ENCODE assay signal across 8 cellular contexts in the genomic region with DNA sequence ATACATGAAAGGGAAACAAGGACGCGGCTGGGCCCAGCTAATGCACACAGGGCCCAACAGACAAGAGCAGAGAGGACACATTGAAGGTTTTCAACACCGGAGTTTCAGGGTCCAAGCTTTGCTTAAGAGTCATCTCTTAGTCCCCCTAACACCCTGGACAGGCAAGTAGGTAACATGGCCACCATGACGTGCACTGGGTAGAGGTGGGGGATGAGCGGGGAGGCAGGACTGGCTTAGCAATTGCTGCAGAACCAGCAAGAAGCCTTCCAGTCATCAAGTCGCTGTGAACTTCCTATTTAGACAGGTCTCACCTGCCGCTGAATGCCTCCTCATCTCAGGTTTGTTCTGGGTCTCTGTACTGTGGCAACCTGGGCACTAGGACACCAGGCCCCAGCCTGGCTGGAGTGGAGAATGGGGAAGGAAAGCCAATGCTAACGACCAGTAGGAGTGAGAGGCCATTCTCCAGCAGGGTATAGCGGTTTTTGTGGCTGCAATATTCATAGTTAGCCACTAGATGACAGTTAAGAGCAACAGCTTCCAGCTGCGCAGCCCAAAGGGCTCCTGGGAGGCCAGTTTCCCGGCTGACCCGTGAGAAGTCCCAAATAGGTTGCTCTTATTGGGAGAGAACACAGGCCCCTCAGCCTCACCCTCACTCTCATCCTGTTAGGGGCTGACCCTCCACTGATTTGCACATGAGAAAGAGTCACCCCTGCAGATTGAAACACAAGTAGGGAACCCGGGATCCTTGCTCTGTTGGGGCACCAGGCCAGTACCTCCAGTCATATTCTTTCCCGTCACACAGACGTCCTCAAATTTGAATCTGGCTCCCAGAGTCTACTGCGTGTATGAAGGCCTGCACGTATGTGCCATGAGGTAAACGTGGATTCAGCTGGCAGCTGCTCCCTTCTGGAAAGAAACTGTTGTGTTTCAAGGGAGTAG. TPM values are rescaled to one million over a fixed set of nuclear protein-coding genes. Genes with fewer than 3 reads are reported as not detected.
DNase-seq lines count a peak whose midpoint lies in the region; ATAC-seq and TF ChIP-seq lines count a peak whose summit lies in the region.

No MANE protein-coding gene starts in this region.

- TF ChIP-seq CTCF in PC-9 (conservative IDR thresholded peaks at IDR 0.05): peak; percentile 76

- ATAC-seq in GM19467 (IDR thresholded peaks at IDR 0.05; ENCODE audit: unreplicated experiment) (peak; percentile 70), HG03565 (IDR thresholded peaks at IDR 0.05; ENCODE audit: unreplicated experiment) (peak; percentile 80), right cardiac atrium (peak; percentile 88)

- H3K27ac ChIP-seq in PC-9 (peak overlapping the region; percentile 91), right cardiac atrium (ENCODE audit: low read length) (peak overlapping the region; percentile 21)

- H3F3A ChIP-seq in PC-9 (ENCODE audit: insufficient read depth, low read depth): peaks cover 53% of the 10 kb centered on the region

- peak overlapping the region; percentile 76 for H3K4me2 ChIP-seq in PC-9

- H4K20me1 ChIP-seq in PC-9 (ENCODE audit: insufficient read depth): no peaks in the 10 kb centered on the region

- intact Hi-C loops in PC-9 (cut with micrococcal nuclease; ENCODE audit: unreplicated experiment): loop anchor here (1.0 to 2.0 kb wide), 5 partner anchors 47 to 269 kb away; partner anchors contain the start of gene SUCO
- intact Hi-C loops in right cardiac atrium (cut with DNase I): loop anchor here in 3 of 4 donors (5.0 to 10.0 kb wide), 4 partner anchors 82 to 275 kb away; partner anchors contain the start of gene SUCO (in 2 of the 3)

- DNase-seq in DMS153 (lab: John Stamatoyannopoulos, UW): peak; percentile 24
- DNase-seq in DMS153 treated with DMSO at 0.1 percent for 48 hours (lab: John Stamatoyannopoulos, UW; ENCODE audit: unreplicated experiment): no peak
- peak; percentile 42 to 52 for DNase-seq in PC-9
- peak; percentile 15 for DNase-seq in amniotic stem cell (lab: John Stamatoyannopoulos, UW)
- DNase-seq in right cardiac atrium: peak; percentile 58 to 78 (median 71)
- DNase-seq in renal cortical epithelial cell (ENCODE audit: low read depth): peak; percentile 56

- TSS peak; percentile 22 for BruUV-seq in PC-9 (replicated peaks; lab: Mats Ljungman, UMichigan)

- no peaks in the 10 kb centered on the region for H3K9me2 ChIP-seq in PC-9 (ENCODE audit: insufficient read depth)

- CTCF ChIA-PET in PC-9 (lab: Charles Lee): interaction anchor here (1.0 to 1.2 kb wide), 2 partner anchors 83 to 127 kb away, joined by 3 to 4 read pairs; partner anchors contain the start of gene SUCO

- H3K4me1 ChIP-seq in PC-9 (replicated peaks; ENCODE audit: insufficient read depth): peaks cover 67% of the 10 kb centered on the region
- H3K4me1 ChIP-seq in right cardiac atrium (ENCODE audit: control insufficient read depth, insufficient read depth, low read length): peaks cover 3% of the 10 kb centered on the region

- H2AFZ ChIP-seq in PC-9: 0 out of 2 replicates have a peak overlapping the region, but pooled peaks have one; percentile 9

- 38% methylated on average over 18 of the region's 18 CpGs for WGBS in right cardiac atrium

- no peaks in the 10 kb centered on the region for H3K36me3 ChIP-seq in PC-9 (ENCODE audit: low read depth)

- H3K4me3 ChIP-seq in PC-9 (peak overlapping the region; percentile 38; the same call in 1 of the 2 replicates), right cardiac atrium (ENCODE audit: low read length) (peak overlapping the region; percentile 16)

- POLR2A ChIA-PET in PC-9 (lab: Charles Lee; ENCODE audit: unreplicated experiment): interaction anchor here (0.5 to 1.0 kb wide), 3 partner anchors 50 to 302 kb away, joined by 4 to 7 read pairs (median 5); partner anchors contain the start of gene SUCO

- no peaks in the 10 kb centered on the region for H3K9me3 ChIP-seq in PC-9 (ENCODE audit: insufficient read depth, low read depth)
- H3K9me3 ChIP-seq in right cardiac atrium (ENCODE audit: control insufficient read depth, low read length): no peaks in the 10 kb centered on the region

- no peaks in the 10 kb centered on the region for H3K79me2 ChIP-seq in PC-9 (ENCODE audit: low read depth)

- no peaks in the 10 kb centered on the region for H3K27me3 ChIP-seq in PC-9 (ENCODE audit: insufficient read depth, low read depth)
- no peaks in the 10 kb centered on the region for H3K27me3 ChIP-seq in right cardiac atrium (ENCODE audit: control insufficient read depth, insufficient read depth)

RNA-seq across cellular contexts. Expression of gene PIGC, which starts 6.0 kb away (rescaled TPM):
- total RNA-seq in PC-9 (2021): 21.3 and 26.5 TPM in 2 replicates
- 10 to 100 TPM; 15.0 to 19.1 (median 18.5) TPM for total RNA-seq in right cardiac atrium
- polyA plus RNA-seq in right cardiac atrium: 20.6 TPM
- 23.6 and 31.7 TPM in 2 replicates for total RNA-seq in renal cortical epithelial cell

RNA-seq across cellular contexts. Expression of gene C1orf105, which starts 29.4 kb away (rescaled TPM):
- not detected in 2 replicates for total RNA-seq in PC-9 (2021)
- 10 to 100 TPM in 3 of 4 donors, 1 to 10 TPM in 1; 3.2 to 19.1 (median 12.4) TPM for total RNA-seq in right cardiac atrium
- 21.5 TPM for polyA plus RNA-seq in right cardiac atrium
- total RNA-seq in renal cortical epithelial cell: not detected in 2 replicates
